In the genomic region with DNA sequence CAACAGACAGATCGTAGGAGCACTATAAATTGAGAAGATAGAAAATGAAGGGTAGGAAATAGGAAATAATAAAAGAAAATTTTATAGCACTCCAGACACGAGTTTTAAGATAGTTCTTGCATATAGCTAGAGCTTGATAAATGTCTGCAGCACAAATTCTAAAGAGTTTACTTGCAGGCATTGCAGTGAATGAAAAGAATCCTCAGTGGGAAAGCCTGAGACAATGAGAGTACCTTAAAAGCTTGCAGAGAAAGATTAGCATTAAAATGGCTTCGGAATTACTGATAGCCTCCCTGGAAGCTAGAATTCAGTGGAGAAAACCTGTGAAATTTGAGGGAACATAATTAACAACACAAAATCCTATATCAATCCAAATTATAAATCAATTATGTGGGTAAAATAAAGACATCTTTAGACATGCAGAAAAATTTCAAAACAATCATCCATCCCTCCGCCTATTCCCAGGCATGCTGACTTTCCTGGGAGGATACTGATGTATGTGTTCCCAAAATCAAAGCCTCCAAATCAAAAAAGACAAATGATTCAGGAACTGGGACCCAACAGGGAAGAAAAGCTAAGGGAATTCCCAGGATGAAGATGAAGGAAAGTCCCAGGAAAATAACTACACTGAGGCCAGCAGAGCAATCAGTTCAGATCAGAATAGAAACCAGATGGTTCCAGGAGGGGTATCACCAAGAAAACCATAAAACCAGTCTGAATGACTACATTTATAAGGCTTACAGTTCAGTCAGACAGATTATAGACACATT, we compare ENCODE assay signal across 1 cellular context.
TF ChIP-seq lines count a peak whose summit lies in the region.

No MANE protein-coding gene starts in this region.

TF ChIP-seq in GM23338, 12 proteins besides CTCF, POLR2A, EP300 and RAD21 (continued from another document):
- 0 out of 2 replicates have a peak, but pooled peaks have one; percentile 34 for TF ChIP-seq ZNF462 (CRISPR knock-in tag; IDR thresholded peaks at IDR 0.05)
TF ChIP-seq in GM23338: peak in this region for 2.
